ENCODE assay signal across 2 cellular contexts in the genomic region with DNA sequence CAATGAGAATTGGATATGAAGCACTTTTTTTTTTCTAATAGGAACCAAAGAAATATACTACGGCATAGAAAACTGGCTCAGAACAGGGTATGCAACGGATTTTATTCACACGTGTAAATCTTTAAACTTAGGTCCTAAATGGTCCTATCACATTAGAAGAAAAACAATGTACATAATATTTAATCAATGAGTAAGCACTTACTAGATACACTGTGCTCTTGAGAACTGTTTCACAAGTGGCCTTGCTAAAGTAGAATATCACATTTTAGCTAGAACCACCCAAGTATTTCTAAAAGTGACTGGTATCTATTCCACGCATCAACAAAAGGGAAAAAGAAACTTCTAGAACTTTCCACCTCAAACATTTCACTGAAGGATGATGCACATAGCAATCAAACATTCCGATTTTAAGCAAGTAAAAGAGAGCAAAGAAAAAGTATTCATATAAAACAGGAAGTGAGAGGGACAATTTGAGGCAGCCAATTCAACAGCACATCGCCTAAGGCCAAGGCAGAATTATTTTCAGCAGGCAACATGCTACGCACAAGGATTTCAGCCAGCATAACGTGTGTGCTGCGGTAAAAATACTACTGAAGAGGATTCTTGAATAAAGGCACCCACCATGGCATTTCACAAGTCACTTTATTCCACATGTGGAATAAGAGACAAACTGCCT.
TF ChIP-seq lines count a peak whose summit lies in the region.

No MANE protein-coding gene starts in this region.

TF ChIP-seq in GM23338, 12 proteins besides CTCF, POLR2A, EP300 and RAD21 (continued from another document and continues in another):
- TF ChIP-seq, protein P1, sequence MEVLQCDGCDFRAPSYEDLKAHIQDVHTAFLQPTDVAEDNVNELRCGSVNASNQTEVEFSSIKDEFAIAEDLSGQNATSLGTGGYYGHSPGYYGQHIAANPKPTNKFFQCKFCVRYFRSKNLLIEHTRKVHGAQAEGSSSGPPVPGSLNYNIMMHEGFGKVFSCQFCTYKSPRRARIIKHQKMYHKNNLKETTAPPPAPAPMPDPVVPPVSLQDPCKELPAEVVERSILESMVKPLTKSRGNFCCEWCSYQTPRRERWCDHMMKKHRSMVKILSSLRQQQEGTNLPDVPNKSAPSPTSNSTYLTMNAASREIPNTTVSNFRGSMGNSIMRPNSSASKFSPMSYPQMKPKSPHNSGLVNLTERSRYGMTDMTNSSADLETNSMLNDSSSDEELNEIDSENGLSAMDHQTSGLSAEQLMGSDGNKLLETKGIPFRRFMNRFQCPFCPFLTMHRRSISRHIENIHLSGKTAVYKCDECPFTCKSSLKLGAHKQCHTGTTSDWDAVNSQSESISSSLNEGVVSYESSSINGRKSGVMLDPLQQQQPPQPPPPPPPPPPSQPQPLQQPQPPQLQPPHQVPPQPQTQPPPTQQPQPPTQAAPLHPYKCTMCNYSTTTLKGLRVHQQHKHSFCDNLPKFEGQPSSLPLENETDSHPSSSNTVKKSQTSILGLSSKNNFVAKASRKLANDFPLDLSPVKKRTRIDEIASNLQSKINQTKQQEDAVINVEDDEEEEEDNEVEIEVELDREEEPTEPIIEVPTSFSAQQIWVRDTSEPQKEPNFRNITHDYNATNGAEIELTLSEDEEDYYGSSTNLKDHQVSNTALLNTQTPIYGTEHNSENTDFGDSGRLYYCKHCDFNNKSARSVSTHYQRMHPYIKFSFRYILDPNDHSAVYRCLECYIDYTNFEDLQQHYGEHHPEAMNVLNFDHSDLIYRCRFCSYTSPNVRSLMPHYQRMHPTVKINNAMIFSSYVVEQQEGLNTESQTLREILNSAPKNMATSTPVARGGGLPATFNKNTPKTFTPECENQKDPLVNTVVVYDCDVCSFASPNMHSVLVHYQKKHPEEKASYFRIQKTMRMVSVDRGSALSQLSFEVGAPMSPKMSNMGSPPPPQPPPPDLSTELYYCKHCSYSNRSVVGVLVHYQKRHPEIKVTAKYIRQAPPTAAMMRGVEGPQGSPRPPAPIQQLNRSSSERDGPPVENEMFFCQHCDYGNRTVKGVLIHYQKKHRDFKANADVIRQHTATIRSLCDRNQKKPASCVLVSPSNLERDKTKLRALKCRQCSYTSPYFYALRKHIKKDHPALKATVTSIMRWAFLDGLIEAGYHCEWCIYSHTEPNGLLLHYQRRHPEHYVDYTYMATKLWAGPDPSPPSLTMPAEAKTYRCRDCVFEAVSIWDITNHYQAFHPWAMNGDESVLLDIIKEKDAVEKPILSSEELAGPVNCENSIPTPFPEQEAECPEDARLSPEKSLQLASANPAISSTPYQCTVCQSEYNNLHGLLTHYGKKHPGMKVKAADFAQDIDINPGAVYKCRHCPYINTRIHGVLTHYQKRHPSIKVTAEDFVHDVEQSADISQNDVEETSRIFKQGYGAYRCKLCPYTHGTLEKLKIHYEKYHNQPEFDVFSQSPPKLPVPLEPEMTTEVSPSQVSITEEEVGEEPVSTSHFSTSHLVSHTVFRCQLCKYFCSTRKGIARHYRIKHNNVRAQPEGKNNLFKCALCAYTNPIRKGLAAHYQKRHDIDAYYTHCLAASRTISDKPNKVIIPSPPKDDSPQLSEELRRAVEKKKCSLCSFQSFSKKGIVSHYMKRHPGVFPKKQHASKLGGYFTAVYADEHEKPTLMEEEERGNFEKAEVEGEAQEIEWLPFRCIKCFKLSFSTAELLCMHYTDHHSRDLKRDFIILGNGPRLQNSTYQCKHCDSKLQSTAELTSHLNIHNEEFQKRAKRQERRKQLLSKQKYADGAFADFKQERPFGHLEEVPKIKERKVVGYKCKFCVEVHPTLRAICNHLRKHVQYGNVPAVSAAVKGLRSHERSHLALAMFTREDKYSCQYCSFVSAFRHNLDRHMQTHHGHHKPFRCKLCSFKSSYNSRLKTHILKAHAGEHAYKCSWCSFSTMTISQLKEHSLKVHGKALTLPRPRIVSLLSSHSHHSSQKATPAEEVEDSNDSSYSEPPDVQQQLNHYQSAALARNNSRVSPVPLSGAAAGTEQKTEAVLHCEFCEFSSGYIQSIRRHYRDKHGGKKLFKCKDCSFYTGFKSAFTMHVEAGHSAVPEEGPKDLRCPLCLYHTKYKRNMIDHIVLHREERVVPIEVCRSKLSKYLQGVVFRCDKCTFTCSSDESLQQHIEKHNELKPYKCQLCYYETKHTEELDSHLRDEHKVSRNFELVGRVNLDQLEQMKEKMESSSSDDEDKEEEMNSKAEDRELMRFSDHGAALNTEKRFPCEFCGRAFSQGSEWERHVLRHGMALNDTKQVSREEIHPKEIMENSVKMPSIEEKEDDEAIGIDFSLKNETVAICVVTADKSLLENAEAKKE (CRISPR knock-in tag; IDR thresholded peaks at IDR 0.05): no peak
- TF ChIP-seq EZH2phosphoT487 (IDR thresholded peaks at IDR 0.05; ENCODE audit: unreplicated experiment) (no peak), JUNB (IDR thresholded peaks at IDR 0.05; ENCODE audit: unreplicated experiment) (no peak), ZNF331 (CRISPR knock-in tag; IDR thresholded peaks at IDR 0.05; ENCODE audit: low read depth) (no peak), STAT1 (IDR thresholded peaks at IDR 0.05; ENCODE audit: unreplicated experiment) (no peak), POLR2AphosphoS5 (IDR thresholded peaks at IDR 0.05; ENCODE audit: low read depth) (no peak)
- TF ChIP-seq, protein P2, sequence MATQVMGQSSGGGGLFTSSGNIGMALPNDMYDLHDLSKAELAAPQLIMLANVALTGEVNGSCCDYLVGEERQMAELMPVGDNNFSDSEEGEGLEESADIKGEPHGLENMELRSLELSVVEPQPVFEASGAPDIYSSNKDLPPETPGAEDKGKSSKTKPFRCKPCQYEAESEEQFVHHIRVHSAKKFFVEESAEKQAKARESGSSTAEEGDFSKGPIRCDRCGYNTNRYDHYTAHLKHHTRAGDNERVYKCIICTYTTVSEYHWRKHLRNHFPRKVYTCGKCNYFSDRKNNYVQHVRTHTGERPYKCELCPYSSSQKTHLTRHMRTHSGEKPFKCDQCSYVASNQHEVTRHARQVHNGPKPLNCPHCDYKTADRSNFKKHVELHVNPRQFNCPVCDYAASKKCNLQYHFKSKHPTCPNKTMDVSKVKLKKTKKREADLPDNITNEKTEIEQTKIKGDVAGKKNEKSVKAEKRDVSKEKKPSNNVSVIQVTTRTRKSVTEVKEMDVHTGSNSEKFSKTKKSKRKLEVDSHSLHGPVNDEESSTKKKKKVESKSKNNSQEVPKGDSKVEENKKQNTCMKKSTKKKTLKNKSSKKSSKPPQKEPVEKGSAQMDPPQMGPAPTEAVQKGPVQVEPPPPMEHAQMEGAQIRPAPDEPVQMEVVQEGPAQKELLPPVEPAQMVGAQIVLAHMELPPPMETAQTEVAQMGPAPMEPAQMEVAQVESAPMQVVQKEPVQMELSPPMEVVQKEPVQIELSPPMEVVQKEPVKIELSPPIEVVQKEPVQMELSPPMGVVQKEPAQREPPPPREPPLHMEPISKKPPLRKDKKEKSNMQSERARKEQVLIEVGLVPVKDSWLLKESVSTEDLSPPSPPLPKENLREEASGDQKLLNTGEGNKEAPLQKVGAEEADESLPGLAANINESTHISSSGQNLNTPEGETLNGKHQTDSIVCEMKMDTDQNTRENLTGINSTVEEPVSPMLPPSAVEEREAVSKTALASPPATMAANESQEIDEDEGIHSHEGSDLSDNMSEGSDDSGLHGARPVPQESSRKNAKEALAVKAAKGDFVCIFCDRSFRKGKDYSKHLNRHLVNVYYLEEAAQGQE (IDR thresholded peaks at IDR 0.05; ENCODE audit: unreplicated experiment): no peak
- TF ChIP-seq, protein P3, sequence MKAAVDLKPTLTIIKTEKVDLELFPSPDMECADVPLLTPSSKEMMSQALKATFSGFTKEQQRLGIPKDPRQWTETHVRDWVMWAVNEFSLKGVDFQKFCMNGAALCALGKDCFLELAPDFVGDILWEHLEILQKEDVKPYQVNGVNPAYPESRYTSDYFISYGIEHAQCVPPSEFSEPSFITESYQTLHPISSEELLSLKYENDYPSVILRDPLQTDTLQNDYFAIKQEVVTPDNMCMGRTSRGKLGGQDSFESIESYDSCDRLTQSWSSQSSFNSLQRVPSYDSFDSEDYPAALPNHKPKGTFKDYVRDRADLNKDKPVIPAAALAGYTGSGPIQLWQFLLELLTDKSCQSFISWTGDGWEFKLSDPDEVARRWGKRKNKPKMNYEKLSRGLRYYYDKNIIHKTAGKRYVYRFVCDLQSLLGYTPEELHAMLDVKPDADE (IDR thresholded peaks at IDR 0.05): no peak

TF ChIP-seq in WTC11, 78 proteins besides CTCF, POLR2A, EP300 and RAD21 (continued from another document):
- TF ChIP-seq, protein P4, sequence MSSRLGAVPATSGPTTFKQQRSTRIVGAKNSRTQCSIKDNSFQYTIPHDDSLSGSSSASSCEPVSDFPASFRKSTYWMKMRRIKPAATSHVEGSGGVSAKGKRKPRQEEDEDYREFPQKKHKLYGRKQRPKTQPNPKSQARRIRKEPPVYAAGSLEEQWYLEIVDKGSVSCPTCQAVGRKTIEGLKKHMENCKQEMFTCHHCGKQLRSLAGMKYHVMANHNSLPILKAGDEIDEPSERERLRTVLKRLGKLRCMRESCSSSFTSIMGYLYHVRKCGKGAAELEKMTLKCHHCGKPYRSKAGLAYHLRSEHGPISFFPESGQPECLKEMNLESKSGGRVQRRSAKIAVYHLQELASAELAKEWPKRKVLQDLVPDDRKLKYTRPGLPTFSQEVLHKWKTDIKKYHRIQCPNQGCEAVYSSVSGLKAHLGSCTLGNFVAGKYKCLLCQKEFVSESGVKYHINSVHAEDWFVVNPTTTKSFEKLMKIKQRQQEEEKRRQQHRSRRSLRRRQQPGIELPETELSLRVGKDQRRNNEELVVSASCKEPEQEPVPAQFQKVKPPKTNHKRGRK (CRISPR knock-in tag; IDR thresholded peaks at IDR 0.05; ENCODE audit: borderline replicate concordance): no peak
- TF ChIP-seq RORB (CRISPR knock-in tag; IDR thresholded peaks at IDR 0.05): no peak
- TF ChIP-seq, protein P5, sequence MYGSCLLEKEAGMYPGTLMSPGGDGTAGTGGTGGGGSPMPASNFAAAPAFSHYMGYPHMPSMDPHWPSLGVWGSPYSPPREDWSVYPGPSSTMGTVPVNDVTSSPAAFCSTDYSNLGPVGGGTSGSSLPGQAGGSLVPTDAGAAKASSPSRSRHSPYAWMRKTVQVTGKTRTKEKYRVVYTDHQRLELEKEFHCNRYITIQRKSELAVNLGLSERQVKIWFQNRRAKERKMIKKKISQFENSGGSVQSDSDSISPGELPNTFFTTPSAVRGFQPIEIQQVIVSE (CRISPR knock-in tag; IDR thresholded peaks at IDR 0.05; ENCODE audit: borderline replicate concordance): no peak
- TF ChIP-seq ATF1 (CRISPR knock-in tag; IDR thresholded peaks at IDR 0.05): no peak
- TF ChIP-seq, protein P6, sequence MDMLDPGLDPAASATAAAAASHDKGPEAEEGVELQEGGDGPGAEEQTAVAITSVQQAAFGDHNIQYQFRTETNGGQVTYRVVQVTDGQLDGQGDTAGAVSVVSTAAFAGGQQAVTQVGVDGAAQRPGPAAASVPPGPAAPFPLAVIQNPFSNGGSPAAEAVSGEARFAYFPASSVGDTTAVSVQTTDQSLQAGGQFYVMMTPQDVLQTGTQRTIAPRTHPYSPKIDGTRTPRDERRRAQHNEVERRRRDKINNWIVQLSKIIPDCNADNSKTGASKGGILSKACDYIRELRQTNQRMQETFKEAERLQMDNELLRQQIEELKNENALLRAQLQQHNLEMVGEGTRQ (CRISPR knock-in tag; IDR thresholded peaks at IDR 0.05): no peak
- no peak for TF ChIP-seq ZNF138 (CRISPR knock-in tag; conservative IDR thresholded peaks at IDR 0.05)
TF ChIP-seq in WTC11: peak in this region for 0.
